In genomic region chr4:153448003-153448731, GRCh38 we compare ENCODE assay signal across 10 cellular contexts. TPM values are rescaled to one million over a fixed set of nuclear protein-coding genes. Genes with fewer than 3 reads are reported as not detected.
DNase-seq lines count a peak whose midpoint lies in the region; ATAC-seq and TF ChIP-seq lines count a peak whose summit lies in the region.
"Had no signal": no experiment of that assay in that cellular context is flagged by ENCODE, and none has a peak within 500 bp of the region (broad histone marks: within the 10 kb centered on the region; RNA-seq: fewer than 3 reads in every experiment).

No MANE protein-coding gene starts in this region.

- H3K27me3 ChIP-seq in adipocyte (replicated peaks; ENCODE audit: control insufficient read depth, insufficient read depth, low read length) = no peaks in the 10 kb centered on the region
- H3K27me3 ChIP-seq in mesendoderm (ENCODE audit: insufficient read depth, low read length, poor library complexity) = no peaks in the 10 kb centered on the region

- peak overlapping the region; percentile 6; the same call in 1 of the 2 replicates for H3K4me3 ChIP-seq in AG09309 (ENCODE audit: control insufficient read depth, low read depth, low read length)
- H3K4me3 ChIP-seq in adipocyte (ENCODE audit: low read length) = peak overlapping the region; percentile 57
- H3K4me3 ChIP-seq in mesendoderm (ENCODE audit: low read length) = no peak overlapping the region

- H3K79me2 ChIP-seq in mesendoderm (ENCODE audit: control insufficient read depth, insufficient read depth, low read length) = no peaks in the 10 kb centered on the region

- H2BK5ac ChIP-seq in mesendoderm (ENCODE audit: low read length) = no peak overlapping the region

- no peaks in the 10 kb centered on the region for H3K36me3 ChIP-seq in adipocyte (ENCODE audit: control insufficient read depth, insufficient read depth, low read length, severe bottlenecking)
- H3K36me3 ChIP-seq in mesendoderm (ENCODE audit: control insufficient read depth, insufficient read depth, low read length) = no peaks in the 10 kb centered on the region

- no peak overlapping the region for H2BK15ac ChIP-seq in mesendoderm (replicated peaks; ENCODE audit: low read depth)

- H3K9me3 ChIP-seq in adipocyte (ENCODE audit: control insufficient read depth, low read length) = no peaks in the 10 kb centered on the region

- no peak overlapping the region for H3K27ac ChIP-seq in mesendoderm (ENCODE audit: low read depth, low read length)

- no peak overlapping the region for H3K4me2 ChIP-seq in mesendoderm (ENCODE audit: low read length)

- no peak overlapping the region for H4K8ac ChIP-seq in mesendoderm (ENCODE audit: low read depth, low read length)

- WGBS in mesendoderm (ENCODE audit: extremely low coverage, insufficient coverage, low lambda C conversion rate) = no CpG with 5 or more reads among the region's 10 CpGs

- H4K5ac ChIP-seq in mesendoderm (ENCODE audit: low read length) = no peak overlapping the region

- TF ChIP-seq CTCF in AG09309 (IDR thresholded peaks at IDR 0.05; ENCODE audit: control insufficient read depth, insufficient read depth, low read depth, low read length, missing control alignments) = no peak

- DNase-seq in AG09309 (ENCODE audit: low read depth) = no peak
- peak; percentile 30 for DNase-seq in M059J (ENCODE audit: low read depth)
- peak; percentile 79 for DNase-seq in adipocyte (ENCODE audit: low read depth)
- no peak for DNase-seq in mesendoderm
- no peak for DNase-seq in activated naive CD4-positive, alpha-beta T cell (lab: John Stamatoyannopoulos, UW)
- DNase-seq: activated CD4-positive, alpha-beta T cell treated with anti-CD3 and anti-CD28 coated beads, Interleukin-2, amount 50 U/mL, for 48 hours had no signal

- H3K18ac ChIP-seq in mesendoderm (ENCODE audit: low read length) = no peak overlapping the region

- no peak overlapping the region for H3K4ac ChIP-seq in mesendoderm (ENCODE audit: low read depth, low read length)

- H2AK5ac ChIP-seq in mesendoderm (ENCODE audit: low read length) = peak overlapping the region; percentile 37

- H3K23ac ChIP-seq in mesendoderm (ENCODE audit: low read length) = no peak overlapping the region

- H3K4me1 ChIP-seq in adipocyte (ENCODE audit: control insufficient read depth, insufficient read depth, low read length) = peaks cover 40% of the 10 kb centered on the region
- peaks cover 2% of the 10 kb centered on the region for H3K4me1 ChIP-seq in mesendoderm (ENCODE audit: control insufficient read depth, low read depth, low read length)

- H3K9ac ChIP-seq in adipocyte (ENCODE audit: low read length) (peak overlapping the region; percentile 12), mesendoderm (ENCODE audit: low read length) (no peak overlapping the region)

- H3K79me1 ChIP-seq in mesendoderm (ENCODE audit: low read length) = no peaks in the 10 kb centered on the region

- H3K56ac ChIP-seq in mesendoderm (ENCODE audit: low read length) = no peak overlapping the region

- ATAC-seq in HG02571 (IDR thresholded peaks at IDR 0.05; ENCODE audit: unreplicated experiment) (no peak), GM19397 (IDR thresholded peaks at IDR 0.05; ENCODE audit: unreplicated experiment) (no peak), GM19324 (IDR thresholded peaks at IDR 0.05; ENCODE audit: low FRiP score, unreplicated experiment) (no peak)
- ATAC-seq: Panc1 had no signal

- no peak overlapping the region for H2BK120ac ChIP-seq in mesendoderm (ENCODE audit: low read depth, low read length)

RNA-seq across cellular contexts. Expression of gene TMEM131L, which starts 18.0 kb away (rescaled TPM):
- total RNA-seq in M059J (2014; rRNA removed; shearing (Covaris generic)) = 8.2 and 8.4 TPM in 2 replicates
- polyA plus RNA-seq in mesendoderm (2013, experiment 1 of 2) = 16.9 TPM
- 17.2 TPM for polyA plus RNA-seq in mesendoderm (2013, experiment 2 of 2)

Comparison
In these comparisons a context has a peak if more than half of its experiments do, and no peak if none do; other contexts are left out.
1. DNase-seq: peak in M059J (single experiment) and adipocyte (single experiment); none in AG09309 (single experiment), mesendoderm (single experiment) and activated naive CD4-positive, alpha-beta T cell (0 of 4).